8 cellular contexts compared by ENCODE assay signal in genomic region chr16:16120382-16121184, GRCh38.
DNase-seq lines count a peak whose midpoint lies in the region; ATAC-seq and TF ChIP-seq lines count a peak whose summit lies in the region.

No MANE protein-coding gene starts in this region.

- no peak overlapping the region for H3K14ac ChIP-seq in IMR-90 (replicated peaks; ENCODE audit: low read depth, low read length)

- H2AFZ ChIP-seq in IMR-90 (replicated peaks; ENCODE audit: low read length, poor library complexity) (no peak overlapping the region), neural progenitor cell (replicated peaks) (no peak overlapping the region)

- H2AK9ac ChIP-seq in IMR-90 (replicated peaks; ENCODE audit: low read depth, low read length, poor library complexity): no peak overlapping the region

- no peak overlapping the region for H2AK5ac ChIP-seq in IMR-90 (ENCODE audit: low read depth, low read length)

- H3K9me3 Mint-ChIP-seq in neural progenitor cell: peaks cover 30% of the 10 kb centered on the region

- no peak for TF ChIP-seq RAD21 in IMR-90 (IDR thresholded peaks at IDR 0.05; ENCODE audit: low read length)

- no peaks in the 10 kb centered on the region for H3K4me1 Mint-ChIP-seq in neural progenitor cell

- H4K5ac ChIP-seq in IMR-90 (ENCODE audit: low read depth, low read length): no peak overlapping the region

- H3K4me2 ChIP-seq in IMR-90 (ENCODE audit: low read depth, low read length): no peak overlapping the region
- H3K4me2 ChIP-seq in neural progenitor cell: no peak overlapping the region

- H4K91ac ChIP-seq in IMR-90 (ENCODE audit: insufficient read depth, low read depth, low read length): no peak overlapping the region

- H3K27me3 Mint-ChIP-seq in neural progenitor cell (ENCODE audit: insufficient read depth, low read depth): peaks cover 2% of the 10 kb centered on the region

- no peak overlapping the region for H3K4me3 ChIP-seq in IMR-90 (ENCODE audit: insufficient read depth, low read depth, low read length)
- H3K4me3 ChIP-seq in neural progenitor cell: no peak overlapping the region

- no peaks in the 10 kb centered on the region for H3K4me1 ChIP-seq in IMR-90 (ENCODE audit: control insufficient read depth, insufficient read depth, low read length)
- H3K4me1 ChIP-seq in neural progenitor cell: no peaks in the 10 kb centered on the region

- H2BK15ac ChIP-seq in IMR-90 (ENCODE audit: low read depth, low read length): no peak overlapping the region

- BruUV-seq in IMR-90 (replicated peaks; lab: Mats Ljungman, UMichigan): no TSS peak

- H3K4me3 Mint-ChIP-seq in neural progenitor cell: no peak overlapping the region

- H3K23ac ChIP-seq in IMR-90 (ENCODE audit: low read depth, low read length): no peak overlapping the region

- H3K9ac ChIP-seq in IMR-90 (ENCODE audit: low read depth, low read length): no peak overlapping the region
- H3K9ac ChIP-seq in neural progenitor cell: no peak overlapping the region

- no peaks in the 10 kb centered on the region for H3F3A ChIP-seq in neural progenitor cell (ENCODE audit: low read depth)

- H3K27ac ChIP-seq in IMR-90 (ENCODE audit: insufficient read depth, low read length): no peak overlapping the region
- H3K27ac ChIP-seq in RWPE1: peak overlapping the region; percentile 49
- no peak overlapping the region for H3K27ac ChIP-seq in neural progenitor cell

- H3K27me3 ChIP-seq in IMR-90 (ENCODE audit: control insufficient read depth, insufficient read depth, low read length) (no peaks in the 10 kb centered on the region), neural progenitor cell (no peaks in the 10 kb centered on the region)

- in situ Hi-C loops in IMR-90 (cut with MboI; ENCODE audit: low sequenced_read_pairs): no loop called here

- TF ChIP-seq CTCF in IMR-90 (conservative IDR thresholded peaks at IDR 0.05; ENCODE audit: low read depth, low read length): no peak
- no peak for TF ChIP-seq CTCF in RWPE1 (conservative IDR thresholded peaks at IDR 0.05; ENCODE audit: low read depth)
- no peak for TF ChIP-seq CTCF in neural progenitor cell (IDR thresholded peaks at IDR 0.05)

- no peak overlapping the region for H3K18ac ChIP-seq in IMR-90 (ENCODE audit: low read depth, low read length)

- ATAC-seq in IMR-90 (ENCODE audit: low read depth) (no peak; the same call in none of the 2 replicates), Right ventricle myocardium inferior (peak; percentile 70)

- no peak for TF ChIP-seq POLR2A in IMR-90 (IDR thresholded peaks at IDR 0.05; ENCODE audit: low read depth, low read length)

- H4K20me1 ChIP-seq in IMR-90 (ENCODE audit: insufficient read depth, low read length) (peaks cover 17% of the 10 kb centered on the region), neural progenitor cell (ENCODE audit: low read depth) (no peaks in the 10 kb centered on the region)

- CTCF ChIA-PET in IMR-90 (lab: Yijun Ruan, JAX) (interaction anchor here (1.6 kb wide), 1 partner anchor 7 kb away, joined by 5 read pairs; no protein-coding TSS in a partner anchor), RWPE1 (lab: Yijun Ruan, JAX) (interaction anchor here (0.5 kb wide), 2 partner anchors 11 to 74 kb away, joined by 3 to 5 read pairs; no protein-coding TSS in a partner anchor)

- H3K56ac ChIP-seq in IMR-90 (ENCODE audit: extremely low read depth, insufficient read depth, low read length): no peak overlapping the region

- H2BK120ac ChIP-seq in IMR-90 (ENCODE audit: low read depth, low read length): no peak overlapping the region

- dilution Hi-C loops in IMR-90 (cut with HindIII; ENCODE audit: low sequenced_read_pairs, unreplicated experiment): no loop called here

- no peak overlapping the region for H2BK20ac ChIP-seq in IMR-90 (ENCODE audit: low read depth, low read length)

- H3K9me3 ChIP-seq in IMR-90 (ENCODE audit: control insufficient read depth, insufficient read depth, low read length) (peaks cover 18% of the 10 kb centered on the region), neural progenitor cell (ENCODE audit: low read depth) (no peaks in the 10 kb centered on the region)

- no peak overlapping the region for H3K27ac Mint-ChIP-seq in neural progenitor cell

- H3K9me1 ChIP-seq in IMR-90 (ENCODE audit: insufficient read depth, low read length): peaks cover 8% of the 10 kb centered on the region; the same call in 1 of the 2 replicates

- H3K36me3 ChIP-seq in IMR-90 (ENCODE audit: control insufficient read depth, insufficient read depth, low read length) (peaks cover 85% of the 10 kb centered on the region), neural progenitor cell (peaks cover 7% of the 10 kb centered on the region)

- no peak overlapping the region for H2BK5ac ChIP-seq in IMR-90 (ENCODE audit: low read depth, low read length, poor library complexity, severe bottlenecking)

- H3K79me2 ChIP-seq in neural progenitor cell (ENCODE audit: low read depth): no peaks in the 10 kb centered on the region

- H3K79me1 ChIP-seq in IMR-90 (ENCODE audit: low read depth in 1 of 2, low read length in 2 of 2): peaks cover 34 to 59% of the 10 kb centered on the region in 2 experiments

- peaks cover 50% of the 10 kb centered on the region for H3K36me3 Mint-ChIP-seq in neural progenitor cell

- POLR2A ChIA-PET in IMR-90 (lab: Charles Lee; ENCODE audit: unreplicated experiment): no interaction called here
- POLR2A ChIA-PET in RWPE1 (lab: Yijun Ruan, JAX; ENCODE audit: low non-redundant PET): no interaction called here

- DNase-seq in IMR-90 (peak; percentile 22), RWPE1 (ENCODE audit: low spot score) (no peak), Right ventricle myocardium inferior (ENCODE audit: missing footprints) (peak; percentile 78), putamen (ENCODE audit: low spot score) (peak; percentile 13), neural progenitor cell (ENCODE audit: low spot score) (no peak), NCI-H1417 treated with DMSO at 0.1 percent for 48 hours (lab: John Stamatoyannopoulos, UW) (no peak), NAMALWA (ENCODE audit: low spot score) (no peak), ecto neural progenitor cell (ENCODE audit: low spot score) (no peak)

- H3K4ac ChIP-seq in IMR-90 (ENCODE audit: low read depth, low read length): no peak overlapping the region

- WGBS in IMR-90 (ENCODE audit: extremely low coverage in 2 of 2, insufficient read length in 1 of 2), 2 experiments: 82% methylated on average over 8 of the region's 17 CpGs; no CpG with 5 or more reads in 1 of the 2 experiments

- intact Hi-C loops in IMR-90 (cut with micrococcal nuclease): no loop called here
- intact Hi-C loops in Right ventricle myocardium inferior (cut with DNase I): no loop called here

- H4K8ac ChIP-seq in IMR-90 (ENCODE audit: low read depth in 2 of 2, low read length in 2 of 2): no peak overlapping the region

TF ChIP-seq in IMR-90, 13 proteins besides CTCF, POLR2A, EP300 and RAD21:
- TF ChIP-seq MAFK (IDR thresholded peaks at IDR 0.05; ENCODE audit: low read depth, low read length): no peak
- no peak for TF ChIP-seq FOS (IDR thresholded peaks at IDR 0.05; ENCODE audit: low read depth, low read length)
- no peak for TF ChIP-seq SMC3 (IDR thresholded peaks at IDR 0.05; ENCODE audit: low read depth, low read length)
- TF ChIP-seq RCOR1 (IDR thresholded peaks at IDR 0.05; ENCODE audit: insufficient replicate concordance, low read length): no peak
- TF ChIP-seq CHD1 (IDR thresholded peaks at IDR 0.05; ENCODE audit: low read depth, low read length): no peak
- no peak for TF ChIP-seq NFE2L2 (IDR thresholded peaks at IDR 0.05; ENCODE audit: low read depth, low read length)
- TF ChIP-seq CEBPB (IDR thresholded peaks at IDR 0.05; ENCODE audit: low read depth, low read length): no peak
- no peak for TF ChIP-seq MAZ (IDR thresholded peaks at IDR 0.05; ENCODE audit: borderline replicate concordance, low read depth, low read length)
- TF ChIP-seq USF2 (IDR thresholded peaks at IDR 0.05; ENCODE audit: low read depth, low read length): no peak
- TF ChIP-seq MXI1 (IDR thresholded peaks at IDR 0.05; ENCODE audit: borderline replicate concordance, low read depth, low read length): no peak
- no peak for TF ChIP-seq BHLHE40 (IDR thresholded peaks at IDR 0.05; ENCODE audit: low read depth, low read length)
- TF ChIP-seq ELK1 (IDR thresholded peaks at IDR 0.05; ENCODE audit: borderline replicate concordance, low read depth, low read length): no peak
- TF ChIP-seq RFX5 (IDR thresholded peaks at IDR 0.05; ENCODE audit: low read depth, low read length): no peak

Comparison
In these comparisons a context has a peak if more than half of its experiments do, and no peak if none do; other contexts are left out.
1. DNase-seq: peak in IMR-90 (single experiment), Right ventricle myocardium inferior (single experiment) and putamen (single experiment); none in RWPE1 (single experiment), neural progenitor cell (single experiment), NCI-H1417 treated with DMSO at 0.1 percent for 48 hours (single experiment), NAMALWA (single experiment) and ecto neural progenitor cell (single experiment).